ENCODE assay signal across 8 cellular contexts in the genomic region with DNA sequence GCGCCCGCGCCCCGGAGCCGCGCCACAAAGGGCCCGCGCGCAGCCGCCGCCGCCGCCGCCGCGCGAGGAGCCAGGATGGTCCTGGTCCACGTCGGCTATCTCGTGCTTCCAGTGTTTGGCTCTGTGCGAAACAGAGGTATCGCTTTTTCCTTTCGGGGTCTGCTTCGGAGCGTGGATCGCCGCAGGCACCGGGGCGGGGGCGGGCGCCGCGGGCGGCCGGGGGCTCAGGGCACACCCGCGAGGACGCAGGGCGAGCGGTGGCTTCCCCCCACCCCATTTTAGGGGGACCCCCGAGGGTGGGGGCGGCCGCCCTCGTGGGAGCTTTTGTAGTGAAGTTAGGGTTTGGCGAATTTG.
A peak's percentile ranks its signal among the peaks of the same experiment; 100 is the strongest.
DNase-seq lines count a peak whose midpoint lies in the region; ATAC-seq and TF ChIP-seq lines count a peak whose summit lies in the region.

No MANE protein-coding gene starts in this region.

- H3K27ac ChIP-seq in substantia nigra (ENCODE audit: low read depth, low read length, poor library complexity, severe bottlenecking): no peak overlapping the region

- peak overlapping the region; percentile 85 for H3K4me3 Mint-ChIP-seq in activated CD8-positive, alpha-beta T cell treated with anti-CD3 and anti-CD28 coated beads for 36 hours
- H3K4me3 Mint-ChIP-seq in stimulated activated naive CD8-positive, alpha-beta T cell treated with anti-CD3 and anti-CD28 coated beads, Interleukin-15, Interleukin-2, amounts not matched to agents 100 ng/mL and 50 ng/mL, for 24 hours: peak overlapping the region; percentile 83

- intact Hi-C loops in activated CD8-positive, alpha-beta T cell treated with anti-CD3 and anti-CD28 coated beads for 36 hours (cut with micrococcal nuclease): no loop called here

- CTCF ChIA-PET in activated CD8-positive, alpha-beta T cell treated with anti-CD3 and anti-CD28 coated beads for 36 hours (lab: Charles Lee): no interaction called here

- no peaks in the 10 kb centered on the region for H3K9me3 ChIP-seq in iPS-18c (ENCODE audit: control insufficient read depth, insufficient read depth, low read length)

- H3K27me3 Mint-ChIP-seq in activated CD8-positive, alpha-beta T cell treated with anti-CD3 and anti-CD28 coated beads for 36 hours: peaks cover 68% of the 10 kb centered on the region
- H3K27me3 Mint-ChIP-seq in stimulated activated naive CD8-positive, alpha-beta T cell treated with anti-CD3 and anti-CD28 coated beads, Interleukin-15, Interleukin-2, amounts not matched to agents 100 ng/mL and 50 ng/mL, for 24 hours: peaks cover 70% of the 10 kb centered on the region

- DNase-seq in DMS53 (lab: John Stamatoyannopoulos, UW): peak; percentile 90
- DNase-seq in DMS53 treated with DMSO at 0.1 percent for 48 hours (lab: John Stamatoyannopoulos, UW; ENCODE audit: unreplicated experiment): no peak
- no peak for DNase-seq in activated CD8-positive, alpha-beta T cell treated with anti-CD3 and anti-CD28 coated beads for 36 hours
- no peak for DNase-seq in HPDE6-E6E7 (ENCODE audit: extremely low spot score)
- DNase-seq in substantia nigra (lab: John Stamatoyannopoulos, UW): no peak

- H3K36me3 Mint-ChIP-seq in activated CD8-positive, alpha-beta T cell treated with anti-CD3 and anti-CD28 coated beads for 36 hours (ENCODE audit: low read depth): no peaks in the 10 kb centered on the region
- H3K36me3 Mint-ChIP-seq in stimulated activated naive CD8-positive, alpha-beta T cell treated with anti-CD3 and anti-CD28 coated beads, Interleukin-15, Interleukin-2, amounts not matched to agents 100 ng/mL and 50 ng/mL, for 24 hours (ENCODE audit: low read depth): no peaks in the 10 kb centered on the region

- peak overlapping the region; percentile 64 for H3K4me3 ChIP-seq in iPS-18c (ENCODE audit: insufficient read depth, low read depth, low read length)

- H3K4me1 Mint-ChIP-seq in activated CD8-positive, alpha-beta T cell treated with anti-CD3 and anti-CD28 coated beads for 36 hours (ENCODE audit: low read depth): peaks cover 26% of the 10 kb centered on the region
- peaks cover 35% of the 10 kb centered on the region for H3K4me1 Mint-ChIP-seq in stimulated activated naive CD8-positive, alpha-beta T cell treated with anti-CD3 and anti-CD28 coated beads, Interleukin-15, Interleukin-2, amounts not matched to agents 100 ng/mL and 50 ng/mL, for 24 hours (ENCODE audit: low read depth)

- H3K27ac Mint-ChIP-seq in activated CD8-positive, alpha-beta T cell treated with anti-CD3 and anti-CD28 coated beads for 36 hours: no peak overlapping the region
- H3K27ac Mint-ChIP-seq in stimulated activated naive CD8-positive, alpha-beta T cell treated with anti-CD3 and anti-CD28 coated beads, Interleukin-15, Interleukin-2, amounts not matched to agents 100 ng/mL and 50 ng/mL, for 24 hours: no peak overlapping the region

- POLR2A ChIA-PET in activated CD8-positive, alpha-beta T cell treated with anti-CD3 and anti-CD28 coated beads for 36 hours (lab: Charles Lee): interaction anchor here (1.0 kb wide), 1 partner anchor 17 kb away, joined by 3 read pairs; no protein-coding TSS in a partner anchor

- no peak for TF ChIP-seq CTCF in activated CD8-positive, alpha-beta T cell treated with anti-CD3 and anti-CD28 coated beads for 36 hours (IDR thresholded peaks at IDR 0.05)

- ATAC-seq in activated CD8-positive, alpha-beta T cell treated with anti-CD3 and anti-CD28 coated beads for 36 hours: peak; percentile 31
- no peak for ATAC-seq in HG03108 (IDR thresholded peaks at IDR 0.05; ENCODE audit: unreplicated experiment)

- no peaks in the 10 kb centered on the region for H3K9me3 Mint-ChIP-seq in activated CD8-positive, alpha-beta T cell treated with anti-CD3 and anti-CD28 coated beads for 36 hours
- H3K9me3 Mint-ChIP-seq in stimulated activated naive CD8-positive, alpha-beta T cell treated with anti-CD3 and anti-CD28 coated beads, Interleukin-15, Interleukin-2, amounts not matched to agents 100 ng/mL and 50 ng/mL, for 24 hours: no peaks in the 10 kb centered on the region
